ENCODE assay signal across 8 cellular contexts in the genomic region with DNA sequence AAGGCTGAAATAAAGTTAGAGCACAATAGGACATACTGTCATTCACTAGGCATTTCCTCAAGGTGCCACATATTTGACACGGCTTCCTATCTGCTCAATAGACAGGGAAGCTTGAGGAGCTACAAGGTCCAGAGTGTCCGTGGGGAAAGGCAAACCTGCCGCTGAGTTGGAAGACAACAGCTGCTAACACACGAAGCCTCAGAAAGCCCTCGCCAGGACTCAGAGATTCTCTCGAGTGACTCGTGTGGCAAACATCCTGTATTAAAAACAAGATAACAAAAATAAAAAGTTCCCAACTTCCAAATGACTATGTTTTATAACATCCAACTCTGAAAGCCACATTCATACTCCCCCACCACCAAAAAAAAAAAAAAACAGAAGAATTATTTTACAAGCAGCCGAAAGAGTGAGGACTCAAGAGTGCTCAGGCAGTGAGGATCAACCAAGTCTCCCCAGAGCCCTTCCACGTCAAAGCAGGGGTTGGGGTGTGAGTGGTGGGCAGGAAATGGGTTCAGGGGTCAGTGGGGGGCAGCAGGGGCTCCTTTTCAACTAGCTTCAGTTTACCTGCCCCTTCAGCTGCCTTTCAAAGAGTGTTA.
DNase-seq lines count a peak whose midpoint lies in the region; ATAC-seq and TF ChIP-seq lines count a peak whose summit lies in the region.

No MANE protein-coding gene starts in this region.

- H3K4me1 ChIP-seq in left lung: peaks cover 40 to 63% of the 10 kb centered on the region in 2 donors
- peaks cover 67% of the 10 kb centered on the region for H3K4me1 ChIP-seq in vagina
- H3K4me1 ChIP-seq in HAP-1: peaks cover 42% of the 10 kb centered on the region

- no peak for TF ChIP-seq POLR2A in vagina (IDR thresholded peaks at IDR 0.05)

- intact Hi-C loops in left lung (cut with DNase I): no loop called here
- intact Hi-C loops in vagina (cut with DNase I): no loop called here

- no peak for TF ChIP-seq CTCF in left lung (IDR thresholded peaks at IDR 0.05)
- TF ChIP-seq CTCF in vagina (IDR thresholded peaks at IDR 0.05): no peak

- H3K9me3 ChIP-seq in left lung (no peaks in the 10 kb centered on the region), vagina (no peaks in the 10 kb centered on the region), HAP-1 (no peaks in the 10 kb centered on the region)

- peaks cover 26% of the 10 kb centered on the region for H3K36me3 Mint-ChIP-seq in activated naive CD8-positive, alpha-beta T cell

- no peaks in the 10 kb centered on the region for H3K9me3 Mint-ChIP-seq in activated naive CD8-positive, alpha-beta T cell (ENCODE audit: low read depth)

- H3K36me3 ChIP-seq in left lung (no peaks in the 10 kb centered on the region), vagina (no peaks in the 10 kb centered on the region), HAP-1 (replicated peaks) (peaks cover 11% of the 10 kb centered on the region)

- H3K27me3 Mint-ChIP-seq in activated naive CD8-positive, alpha-beta T cell: no peaks in the 10 kb centered on the region

- H3K27ac Mint-ChIP-seq in activated naive CD8-positive, alpha-beta T cell: peak overlapping the region; percentile 97

- no peak overlapping the region for H3K4me3 ChIP-seq in left lung
- peak overlapping the region in 1 of 2 donors; percentile 18 for H3K4me3 ChIP-seq in vagina
- no peak overlapping the region for H3K4me3 ChIP-seq in HAP-1

- H3K27me3 ChIP-seq in left lung (no peaks in the 10 kb centered on the region), vagina (no peaks in the 10 kb centered on the region), HAP-1 (ENCODE audit: low read depth) (no peaks in the 10 kb centered on the region)

- no peak for ATAC-seq in left lung
- no peak for ATAC-seq in GM21786 (IDR thresholded peaks at IDR 0.05; ENCODE audit: unreplicated experiment)

- H3K27ac ChIP-seq in left lung (peak overlapping the region; percentile 54 to 95), vagina (peak overlapping the region; percentile 92)

- DNase-seq in stimulated activated CD4-positive, alpha-beta T cell treated with anti-CD3 and anti-CD28 coated beads, Interleukin-4, amount 100 ng/mL, for 24 hours: peak; percentile 25
- no peak for DNase-seq in stimulated activated CD4-positive, alpha-beta T cell treated with anti-CD3 and anti-CD28 coated beads, Interleukin-4, amount 100 ng/mL, for 1 hour
- DNase-seq in left lung (no peak), vagina (ENCODE audit: extremely low spot score in 2 of 2) (no peak), HAP-1 (ENCODE audit: low spot score in 2 of 2) (no peak), ureter (ENCODE audit: low spot score) (no peak)

- peaks cover 94% of the 10 kb centered on the region for H3K4me1 Mint-ChIP-seq in activated naive CD8-positive, alpha-beta T cell (ENCODE audit: low read depth)

- in situ Hi-C loops in HAP-1 (cut with MboI; ENCODE audit: low sequenced_read_pairs): no loop called here

- peak overlapping the region; percentile 75 for H3K4me3 Mint-ChIP-seq in activated naive CD8-positive, alpha-beta T cell
